10 cellular contexts compared by ENCODE assay signal in genomic region chr22:19760652-19761002, GRCh38. TPM values are rescaled to one million over a fixed set of nuclear protein-coding genes. Genes with fewer than 3 reads are reported as not detected.
A peak's percentile ranks its signal among the peaks of the same experiment; 100 is the strongest.
DNase-seq lines count a peak whose midpoint lies in the region; ATAC-seq and TF ChIP-seq lines count a peak whose summit lies in the region.
"Had no signal": no experiment of that assay in that cellular context is flagged by ENCODE, and none has a peak within 500 bp of the region (broad histone marks: within the 10 kb centered on the region; RNA-seq: fewer than 3 reads in every experiment).

TSS of gene TBX1 (plus strand) at chr22:19760778. CDS start at chr22:19760844, 66 bp downstream.

- peak within 1 kb of the TSS in 1 of 2 donors; percentile 76 for H3K27ac ChIP-seq in breast epithelium
- H3K27ac ChIP-seq in lower lobe of right lung: no peak within 1 kb of the TSS

- no peaks in the 10 kb centered on the region for H3K9me3 Mint-ChIP-seq in MCF 10A (ENCODE audit: unreplicated experiment)
- no peaks in the 10 kb centered on the region for H3K9me3 Mint-ChIP-seq in activated CD8-positive, alpha-beta T cell treated with anti-CD3 and anti-CD28 coated beads for 36 hours

- peaks cover 0 to 32% of the 10 kb centered on the region in 2 donors for H3K27me3 ChIP-seq in breast epithelium
- H3K27me3 ChIP-seq in lower lobe of right lung (ENCODE audit: low read depth): peaks cover 92% of the 10 kb centered on the region

- H3K9me3 ChIP-seq in breast epithelium: no peaks in the 10 kb centered on the region
- H3K9me3 ChIP-seq in lower lobe of right lung: no peaks in the 10 kb centered on the region

- peaks cover 9% of the 10 kb centered on the region for H3K4me1 Mint-ChIP-seq in MCF 10A (ENCODE audit: insufficient read depth, unreplicated experiment)
- H3K4me1 Mint-ChIP-seq in activated CD8-positive, alpha-beta T cell treated with anti-CD3 and anti-CD28 coated beads for 36 hours (ENCODE audit: low read depth): peaks cover 29% of the 10 kb centered on the region

- no peak within 1 kb of the TSS for H3K27ac Mint-ChIP-seq in MCF 10A (ENCODE audit: low read depth, unreplicated experiment)
- no peak within 1 kb of the TSS for H3K27ac Mint-ChIP-seq in activated CD8-positive, alpha-beta T cell treated with anti-CD3 and anti-CD28 coated beads for 36 hours

- POLR2A ChIA-PET in MCF 10A (lab: Yijun Ruan, JAX): no interaction called here
- POLR2A ChIA-PET in activated CD8-positive, alpha-beta T cell treated with anti-CD3 and anti-CD28 coated beads for 36 hours (lab: Charles Lee): no interaction called here

- peak within 1 kb of the TSS; percentile 37 to 69 (median 45) for H3K4me3 ChIP-seq in breast epithelium
- H3K4me3 ChIP-seq in lower lobe of right lung: peak within 1 kb of the TSS; percentile 31

- BruUV-seq in MCF 10A (replicated peaks; lab: Mats Ljungman, UMichigan): no TSS peak

- ATAC-seq in activated CD8-positive, alpha-beta T cell treated with anti-CD3 and anti-CD28 coated beads for 36 hours: no peak
- ATAC-seq in lower lobe of right lung: no peak

- H3K36me3 Mint-ChIP-seq in MCF 10A (ENCODE audit: insufficient read depth, unreplicated experiment): peaks cover 6% of the 10 kb centered on the region
- no peaks in the 10 kb centered on the region for H3K36me3 Mint-ChIP-seq in activated CD8-positive, alpha-beta T cell treated with anti-CD3 and anti-CD28 coated beads for 36 hours (ENCODE audit: low read depth)

- CTCF ChIA-PET in MCF 10A (lab: Yijun Ruan, JAX): no interaction called here
- CTCF ChIA-PET in activated CD8-positive, alpha-beta T cell treated with anti-CD3 and anti-CD28 coated beads for 36 hours (lab: Charles Lee): no interaction called here

- H3K4me1 ChIP-seq in breast epithelium (peaks cover 3 to 5% of the 10 kb centered on the region in 2 donors), lower lobe of right lung (peaks cover 30% of the 10 kb centered on the region)

- DNase-seq in breast epithelium (ENCODE audit: low spot score in 2 of 2): no peak
- no peak for DNase-seq in MCF 10A (ENCODE audit: unreplicated experiment)
- DNase-seq in activated CD8-positive, alpha-beta T cell treated with anti-CD3 and anti-CD28 coated beads for 36 hours: no peak
- no peak for DNase-seq in lower lobe of right lung
- DNase-seq in ureter (ENCODE audit: low spot score): no peak
- no peak for DNase-seq in stimulated activated CD4-positive, alpha-beta T cell treated with anti-CD3 and anti-CD28 coated beads, Interleukin-4, amount 100 ng/mL, for 4 hours
- no peak for DNase-seq in middle frontal gyrus (ENCODE audit: extremely low spot score, low spot score)
- DNase-seq in kidney glomerular epithelial cell (lab: John Stamatoyannopoulos, UW): no peak
- DNase-seq: DND-41, OCI-M1 had no signal

- H3K27me3 Mint-ChIP-seq in MCF 10A (ENCODE audit: insufficient read depth, unreplicated experiment): peaks cover 16% of the 10 kb centered on the region
- H3K27me3 Mint-ChIP-seq in activated CD8-positive, alpha-beta T cell treated with anti-CD3 and anti-CD28 coated beads for 36 hours: peaks cover 56% of the 10 kb centered on the region

- H3K4me3 Mint-ChIP-seq in MCF 10A (ENCODE audit: unreplicated experiment): no peak within 1 kb of the TSS
- peak within 1 kb of the TSS; percentile 64 for H3K4me3 Mint-ChIP-seq in activated CD8-positive, alpha-beta T cell treated with anti-CD3 and anti-CD28 coated beads for 36 hours

- intact Hi-C loops in breast epithelium (cut with DNase I; ENCODE audit: low total_unique reads) (no loop called here), MCF 10A (cut with micrococcal nuclease) (no loop called here), lower lobe of right lung (cut with DNase I) (no loop called here)
- intact Hi-C loops in activated CD8-positive, alpha-beta T cell treated with anti-CD3 and anti-CD28 coated beads for 36 hours (cut with micrococcal nuclease): no loop called here

- TF ChIP-seq POLR2A in breast epithelium (IDR thresholded peaks at IDR 0.05): no peak

- no peaks in the 10 kb centered on the region for H3K36me3 ChIP-seq in breast epithelium
- no peaks in the 10 kb centered on the region for H3K36me3 ChIP-seq in lower lobe of right lung

- TF ChIP-seq CTCF in breast epithelium (IDR thresholded peaks at IDR 0.05) (no peak), MCF 10A (IDR thresholded peaks at IDR 0.05; ENCODE audit: unreplicated experiment) (no peak), lower lobe of right lung (IDR thresholded peaks at IDR 0.05) (no peak)
- no peak for TF ChIP-seq CTCF in activated CD8-positive, alpha-beta T cell treated with anti-CD3 and anti-CD28 coated beads for 36 hours (IDR thresholded peaks at IDR 0.05)

RNA-seq across cellular contexts. Expression of gene TBX1, which starts in this region (rescaled TPM):
- 1 to 10 TPM in 2 of 3 donors, under 1 TPM in 1; 0.96 to 9.2 (median 2.9) TPM for total RNA-seq in breast epithelium
- not detected in 2 replicates for total RNA-seq in MCF 10A (2022)
- total RNA-seq in activated CD8-positive, alpha-beta T cell treated with anti-CD3 and anti-CD28 coated beads for 36 hours: not detected
- total RNA-seq in lower lobe of right lung: 13.5 TPM
- 13.0 TPM for total RNA-seq in ureter
